ENCODE assay signal across 33 cellular contexts in genomic region chr6:85856235-85856634, GRCh38.
"Had no signal": no experiment of that assay in that cellular context is flagged by ENCODE, and none has a peak within 500 bp of the region (broad histone marks: within the 10 kb centered on the region; RNA-seq: fewer than 3 reads in every experiment).

No MANE protein-coding gene starts in this region.

- H3K27me3 ChIP-seq: adrenal gland had no signal

- H3K4me3 ChIP-seq: adrenal gland had no signal

- H3K9me3 ChIP-seq: adrenal gland had no signal

- H3K27ac ChIP-seq: VCaP had no signal

- H3K36me3 ChIP-seq: adrenal gland had no signal

- ATAC-seq: activated CD8-positive, alpha-beta T cell treated with anti-CD3 and anti-CD28 coated beads for 36 hours; activated naive CD4-positive, alpha-beta T cell treated with anti-CD3 and anti-CD28 coated beads, Interleukin-2, amount 50 U/mL, for 72 hours; activated T-cell treated with anti-CD3 and anti-CD28 coated beads, Interleukin-2, amount 50 U/mL, for 4 hours; activated T-cell treated with anti-CD3 and anti-CD28 coated beads, Interleukin-2, amount 50 U/mL, for 72 hours; activated T-helper 17 cell treated with anti-CD3 and anti-CD28 coated beads, Interleukin-2, amount 50 U/mL, for 72 hours had no signal

- DNase-seq: activated B cell treated with CpG ODN at 0.5 μM for 24 hours; activated CD4-positive, alpha-beta memory T cell treated with anti-CD3 and anti-CD28 coated beads for 36 hours; activated CD4-positive, alpha-beta T cell treated with anti-CD3 and anti-CD28 coated beads for 4 hours; activated CD4-positive, alpha-beta T cell treated with anti-CD3 and anti-CD28 coated beads, Interleukin-2, amount 10 ng/mL, durations not matched to agents 24 days and 14 days; activated CD4-positive, alpha-beta T cell treated with anti-CD3 and anti-CD28 coated beads, Interleukin-2, amount 50 U/mL, for 1 hour; activated CD4-positive, alpha-beta T cell treated with anti-CD3 and anti-CD28 coated beads, Interleukin-2, amount 50 U/mL, for 4 hours; activated CD4-positive, CD25-positive, alpha-beta regulatory T cell treated with anti-CD3 and anti-CD28 coated beads, Interleukin-2, amount 50 U/mL, for 72 hours; activated CD8-positive, alpha-beta memory T cell treated with anti-CD3 and anti-CD28 coated beads, Interleukin-2, amount 50 U/mL, for 4 hours; activated CD8-positive, alpha-beta T cell treated with anti-CD3 and anti-CD28 coated beads for 36 hours; activated effector memory CD4-positive, alpha-beta T cell treated with anti-CD3 and anti-CD28 coated beads, Interleukin-2, amount 50 U/mL, for 16 hours; activated gamma-delta T cell treated with Interleukin-2 at 50 U/mL for 16 hours; activated naive CD4-positive, alpha-beta T cell; activated naive CD4-positive, alpha-beta T cell treated with anti-CD3 and anti-CD28 coated beads for 36 hours; activated naive CD4-positive, alpha-beta T cell treated with anti-CD3 and anti-CD28 coated beads, Interleukin-2, amount 50 U/mL, for 16 hours; activated naive CD8-positive, alpha-beta T cell treated with anti-CD3 and anti-CD28 coated beads for 36 hours; activated T-cell treated with anti-CD3 and anti-CD28 coated beads for 4 hours; activated T-cell treated with anti-CD3 and anti-CD28 coated beads, Interleukin-2, amount 50 U/mL, for 1 hour; activated T-cell treated with anti-CD3 and anti-CD28 coated beads, Interleukin-2, amount 50 U/mL, for 4 hours; activated T-cell treated with anti-CD3 and anti-CD28 coated beads, Interleukin-2, amount 50 U/mL, for 72 hours; amniotic stem cell; aorta; caudate nucleus; cerebellar nuclear complex; T-helper 1 cell; T-helper 2 cell; T-helper 9 cell had no signal

- FAIRE-seq: astrocyte, bronchial epithelial cell, TTC549 had no signal
